ENCODE assay signal across 31 cellular contexts in the genomic region with DNA sequence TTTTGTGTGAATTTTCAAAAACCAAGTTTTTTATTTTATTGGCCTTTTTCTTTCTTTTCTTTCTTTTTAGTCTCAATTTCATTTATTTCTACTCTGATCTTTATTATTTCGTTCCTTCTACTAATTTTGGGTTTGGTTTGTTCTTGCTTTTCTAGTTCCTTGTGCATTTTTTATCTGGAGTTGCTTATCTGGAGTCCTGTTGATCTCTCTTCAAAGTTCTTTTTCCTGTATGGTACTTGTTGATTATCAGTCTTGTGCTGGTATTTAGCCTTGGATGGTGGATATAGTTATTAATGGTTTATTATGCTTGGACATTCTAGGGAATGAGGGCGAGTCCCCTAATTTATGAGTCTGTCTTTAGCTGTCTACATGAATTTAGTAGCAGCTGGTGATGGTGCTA.
"Had no signal": no experiment of that assay in that cellular context is flagged by ENCODE, and none has a peak within 500 bp of the region (broad histone marks: within the 10 kb centered on the region; RNA-seq: fewer than 3 reads in every experiment).

No MANE protein-coding gene starts in this region.

- DNase-seq: activated B cell treated with CpG ODN at 0.5 μM for 24 hours; activated CD4-positive, alpha-beta T cell treated with anti-CD3 and anti-CD28 coated beads for 48 hours; activated CD4-positive, alpha-beta T cell treated with anti-CD3 and anti-CD28 coated beads, Interleukin-2, amount 50 U/mL, for 1 hour; activated CD4-positive, alpha-beta T cell treated with anti-CD3 and anti-CD28 coated beads, Interleukin-2, amount 50 U/mL, for 48 hours; activated CD8-positive, alpha-beta memory T cell treated with anti-CD3 and anti-CD28 coated beads for 24 hours; activated CD8-positive, alpha-beta T cell treated with anti-CD3 and anti-CD28 coated beads for 36 hours; activated effector memory CD4-positive, alpha-beta T cell treated with Interleukin-2 at 50 U/mL for 16 hours; activated gamma-delta T cell treated with Interleukin-2 at 50 U/mL for 16 hours; activated naive CD4-positive, alpha-beta T cell treated with anti-CD3 and anti-CD28 coated beads, Interleukin-2, amount 50 U/mL, for 16 hours; activated naive CD4-positive, alpha-beta T cell treated with Interleukin-2 at 50 U/mL for 16 hours; activated T-cell treated with anti-CD3 and anti-CD28 coated beads, Interleukin-2, amount 50 U/mL, for 4 hours; amniotic stem cell; anterior cingulate cortex; brain microvascular endothelial cell; cortex of kidney; dermis blood vessel endothelial cell; effector CD4-positive, alpha-beta T cell; effector memory CD8-positive, alpha-beta T cell; erythroblast; foreskin keratinocyte; heart right ventricle; T-helper 1 cell; T-helper 17 cell; T1000; WERI-Rb-1 had no signal

- H3K36me3 ChIP-seq: brain microvascular endothelial cell, WERI-Rb-1 had no signal

- H3K9me3 ChIP-seq: esophagus muscularis mucosa, gastroesophageal sphincter, heart right ventricle had no signal

- H3K4me1 ChIP-seq: esophagus muscularis mucosa, foreskin keratinocyte, gastroesophageal sphincter, heart right ventricle had no signal

- ATAC-seq: activated CD4-positive, CD25-positive, alpha-beta regulatory T cell treated with anti-CD3 and anti-CD28 coated beads, Interleukin-2, amount 50 U/mL, for 24 hours; activated CD8-positive, alpha-beta T cell treated with anti-CD3 and anti-CD28 coated beads for 36 hours; activated T-cell treated with anti-CD3 and anti-CD28 coated beads, Interleukin-2, amount 50 U/mL, for 4 hours; activated T-helper 17 cell treated with anti-CD3 and anti-CD28 coated beads, Interleukin-2, amount 50 U/mL, for 72 hours; effector memory CD8-positive, alpha-beta T cell; foreskin keratinocyte; gastroesophageal sphincter; heart right ventricle; T-helper 17 cell had no signal

- H3K4me3 ChIP-seq: esophagus muscularis mucosa, gastroesophageal sphincter, heart right ventricle had no signal

- FAIRE-seq: astrocyte, bronchial epithelial cell had no signal

- H3K27ac ChIP-seq: brain microvascular endothelial cell, esophagus muscularis mucosa, foreskin keratinocyte, gastroesophageal sphincter, heart right ventricle, WERI-Rb-1 had no signal

- H3K27me3 ChIP-seq: brain microvascular endothelial cell, esophagus muscularis mucosa, foreskin keratinocyte, gastroesophageal sphincter, heart right ventricle had no signal
